1 cellular context compared by ENCODE assay signal in genomic region chr6:16240618-16241320, GRCh38.
TF ChIP-seq lines count a peak whose summit lies in the region.

No MANE protein-coding gene starts in this region.

TF ChIP-seq in K562, 482 proteins besides CTCF, POLR2A, EP300 and RAD21 (continued from another document):
- TF ChIP-seq ATF2 (CRISPR knock-in tag; IDR thresholded peaks at IDR 0.05) (no peak), ESRRA (IDR thresholded peaks at IDR 0.05; ENCODE audit: borderline replicate concordance, low read depth) (peak; percentile 61; the same call in 1 of the 2 replicates), KAT2B (IDR thresholded peaks at IDR 0.05; ENCODE audit: low read depth, low read length) (no peak), CAMTA2 (CRISPR knock-in tag; conservative IDR thresholded peaks at IDR 0.05) (no peak), PKNOX1 (IDR thresholded peaks at IDR 0.05) (peak; percentile 84), CTCFL (IDR thresholded peaks at IDR 0.05; ENCODE audit: borderline replicate concordance, insufficient read depth, low read depth, low read length, poor library complexity, severe bottlenecking) (no peak), ZHX1 (conservative IDR thresholded peaks at IDR 0.05; ENCODE audit: low read length) (no peak), GMEB1 (CRISPR knock-in tag; IDR thresholded peaks at IDR 0.05) (no peak), ZNF780A (CRISPR knock-in tag; IDR thresholded peaks at IDR 0.05) (no peak), CHD2 (IDR thresholded peaks at IDR 0.05; ENCODE audit: low read depth, low read length) (no peak), HES1 (IDR thresholded peaks at IDR 0.05; ENCODE audit: low read depth) (no peak), SIRT6 (IDR thresholded peaks at IDR 0.05; ENCODE audit: low read depth, low read length) (no peak), JUND (IDR thresholded peaks at IDR 0.05; ENCODE audit: borderline replicate concordance, low read depth, low read length) (0 out of 2 replicates have a peak, but pooled peaks have one; percentile 29), JUND (tag; IDR thresholded peaks at IDR 0.05; ENCODE audit: borderline replicate concordance, low read depth, low read length) (peak; percentile 57; the same call in 1 of the 3 replicates), ZBTB1 (CRISPR knock-in tag; IDR thresholded peaks at IDR 0.05; ENCODE audit: borderline replicate concordance, low read depth) (no peak), ETV1 (tag; conservative IDR thresholded peaks at IDR 0.05; ENCODE audit: low read depth) (0 out of 2 replicates have a peak, but pooled peaks have one; percentile 25), DACH1 (IDR thresholded peaks at IDR 0.05; ENCODE audit: partially characterized antibody) (peak; percentile 36), CBX3 (IDR thresholded peaks at IDR 0.05; ENCODE audit: borderline replicate concordance in 1 of 2, low read length in 2 of 2) (no peak), POLR2AphosphoS2 (IDR thresholded peaks at IDR 0.05; ENCODE audit: low read length) (no peak), KDM5B (IDR thresholded peaks at IDR 0.05; ENCODE audit: insufficient replicate concordance, low read depth, low read length) (peak; percentile 56), HNRNPLL (IDR thresholded peaks at IDR 0.05; ENCODE audit: low read depth, low read length, poor library complexity, severe bottlenecking) (no peak), ZBTB40 (IDR thresholded peaks at IDR 0.05) (0 out of 2 replicates have a peak, but pooled peaks have one; percentile 16), ZBTB40 (CRISPR knock-in tag; IDR thresholded peaks at IDR 0.05) (no peak), MTA2 (IDR thresholded peaks at IDR 0.05; ENCODE audit: low read depth) (0 out of 2 replicates have a peak, but pooled peaks have one; percentile 20), ZNF445 (CRISPR knock-in tag; IDR thresholded peaks at IDR 0.05; ENCODE audit: low read depth) (no peak)
